1 cellular context compared by ENCODE assay signal in genomic region chr12:47877081-47877480, GRCh38.
TF ChIP-seq lines count a peak whose summit lies in the region.

No MANE protein-coding gene starts in this region.

TF ChIP-seq in SK-N-SH, 30 proteins besides CTCF, POLR2A, EP300 and RAD21 (continued from another document):
- TF ChIP-seq, protein P1, sequence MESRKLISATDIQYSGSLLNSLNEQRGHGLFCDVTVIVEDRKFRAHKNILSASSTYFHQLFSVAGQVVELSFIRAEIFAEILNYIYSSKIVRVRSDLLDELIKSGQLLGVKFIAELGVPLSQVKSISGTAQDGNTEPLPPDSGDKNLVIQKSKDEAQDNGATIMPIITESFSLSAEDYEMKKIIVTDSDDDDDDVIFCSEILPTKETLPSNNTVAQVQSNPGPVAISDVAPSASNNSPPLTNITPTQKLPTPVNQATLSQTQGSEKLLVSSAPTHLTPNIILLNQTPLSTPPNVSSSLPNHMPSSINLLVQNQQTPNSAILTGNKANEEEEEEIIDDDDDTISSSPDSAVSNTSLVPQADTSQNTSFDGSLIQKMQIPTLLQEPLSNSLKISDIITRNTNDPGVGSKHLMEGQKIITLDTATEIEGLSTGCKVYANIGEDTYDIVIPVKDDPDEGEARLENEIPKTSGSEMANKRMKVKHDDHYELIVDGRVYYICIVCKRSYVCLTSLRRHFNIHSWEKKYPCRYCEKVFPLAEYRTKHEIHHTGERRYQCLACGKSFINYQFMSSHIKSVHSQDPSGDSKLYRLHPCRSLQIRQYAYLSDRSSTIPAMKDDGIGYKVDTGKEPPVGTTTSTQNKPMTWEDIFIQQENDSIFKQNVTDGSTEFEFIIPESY (IDR thresholded peaks at IDR 0.05; ENCODE audit: borderline replicate concordance, low read depth), result no peak
- no peak for TF ChIP-seq FOXM1 (IDR thresholded peaks at IDR 0.05; ENCODE audit: low read depth)
- no peak for TF ChIP-seq TCF12 (IDR thresholded peaks at IDR 0.05)
- TF ChIP-seq SMC3 (IDR thresholded peaks at IDR 0.05; ENCODE audit: low read depth, low read length), result no peak
- no peak for TF ChIP-seq SIN3A (IDR thresholded peaks at IDR 0.05; ENCODE audit: borderline replicate concordance, low read depth, low read length)
- no peak for TF ChIP-seq RCOR1 (IDR thresholded peaks at IDR 0.05; ENCODE audit: low read length)
- TF ChIP-seq FOSL2 (IDR thresholded peaks at IDR 0.05; ENCODE audit: borderline replicate concordance, low read depth), result no peak
- TF ChIP-seq ELF1 (IDR thresholded peaks at IDR 0.05), result no peak
